In the genomic region with DNA sequence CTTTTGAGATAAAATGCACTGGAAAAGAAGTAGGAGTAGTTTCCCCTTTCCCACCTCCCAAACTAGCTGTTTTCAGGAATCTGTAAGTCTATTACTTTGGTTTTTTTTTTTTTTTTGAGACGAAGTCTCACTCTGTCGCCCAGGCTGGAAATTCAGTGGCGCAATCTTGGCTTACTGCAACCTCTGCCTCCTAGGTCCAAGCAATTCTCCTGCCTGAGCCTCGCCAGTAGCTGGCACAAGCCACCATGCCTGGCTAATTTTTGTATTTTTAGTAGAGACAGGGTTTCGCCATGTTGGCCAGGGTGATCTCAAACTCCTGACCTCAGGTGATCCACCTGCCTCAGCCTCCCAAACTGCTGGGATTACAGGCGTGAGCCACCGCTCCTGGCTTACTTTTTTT, we compare ENCODE assay signal across 11 cellular contexts. TPM values are rescaled to one million over a fixed set of nuclear protein-coding genes. Genes with fewer than 3 reads are reported as not detected.
DNase-seq lines count a peak whose midpoint lies in the region; ATAC-seq and TF ChIP-seq lines count a peak whose summit lies in the region.
"Not testable (repeated sequence)": the region's sequence is repeated elsewhere in the genome, so short reads cannot be mapped to it uniquely, and the experiment has no call there.
"Had no signal": no experiment of that assay in that cellular context is flagged by ENCODE, and none has a peak within 500 bp of the region (broad histone marks: within the 10 kb centered on the region; RNA-seq: fewer than 3 reads in every experiment).

No MANE protein-coding gene starts in this region.

- ATAC-seq in left lobe of liver, result peak; percentile 73
- ATAC-seq in right lobe of liver, result peak; percentile 41 to 78 (median 66)

- H3K36me3 Mint-ChIP-seq in nephron progenitor cell (ENCODE audit: low read depth), result peaks cover 68% of the 10 kb centered on the region

- H3K9me3 Mint-ChIP-seq in nephron progenitor cell, result not testable (repeated sequence)

- intact Hi-C loops in right lobe of liver (cut with DNase I), result not testable (repeated sequence)

- H3K27me3 Mint-ChIP-seq in nephron progenitor cell (ENCODE audit: low read depth, poor library complexity), result not testable (repeated sequence)

- H3K36me3 ChIP-seq in adipocyte (ENCODE audit: control insufficient read depth, insufficient read depth, low read length, severe bottlenecking) (peaks cover 64% of the 10 kb centered on the region), liver (ENCODE audit: control insufficient read depth in 4 of 4, insufficient read depth in 3 of 4, low read depth in 1 of 4, low read length in 3 of 4) (peaks cover 10 to 65% (median 38%) of the 10 kb centered on the region in 4 donors), right lobe of liver (peaks cover 0 to 48% (median 15%) of the 10 kb centered on the region in 4 donors), subcutaneous abdominal adipose tissue (ENCODE audit: control insufficient read depth in 5 of 5, insufficient read depth in 5 of 5, low read length in 5 of 5) (peaks cover 21 to 75% (median 56%) of the 10 kb centered on the region in 5 donors)

- not testable (repeated sequence) for DNase-seq in adipocyte (ENCODE audit: low read depth); nephron progenitor cell
- peak; percentile 55 for DNase-seq in fibroblast of gingiva (ENCODE audit: low read depth)
- DNase-seq in left lobe of liver (ENCODE audit: low spot score), result peak; percentile 83
- peak; percentile 34 to 85 (median 69) for DNase-seq in right lobe of liver

- not testable (repeated sequence) for TF ChIP-seq CTCF in liver (IDR thresholded peaks at IDR 0.05; ENCODE audit: low read depth, low read length, missing input control); right lobe of liver (IDR thresholded peaks at IDR 0.05); nephron progenitor cell (IDR thresholded peaks at IDR 0.05)

- H3K4me1 ChIP-seq in adipocyte (ENCODE audit: control insufficient read depth, insufficient read depth, low read length), result peaks cover 13% of the 10 kb centered on the region
- not testable (repeated sequence) for H3K4me1 ChIP-seq in liver (ENCODE audit: control insufficient read depth in 4 of 4, insufficient read depth in 4 of 4, low read length in 3 of 4); right lobe of liver
- peaks cover 0 to 24% (median 5%) of the 10 kb centered on the region in 5 donors for H3K4me1 ChIP-seq in subcutaneous abdominal adipose tissue (ENCODE audit: control insufficient read depth in 5 of 5, insufficient read depth in 5 of 5, low read length in 5 of 5)

- TF ChIP-seq POLR2A in right lobe of liver (IDR thresholded peaks at IDR 0.05), result not testable (repeated sequence)

- not testable (repeated sequence) for H3K4me3 ChIP-seq in adipocyte (ENCODE audit: low read length); liver (ENCODE audit: low read depth in 1 of 3, low read length in 3 of 3); right lobe of liver; subcutaneous abdominal adipose tissue (ENCODE audit: low read depth in 1 of 5, low read length in 5 of 5)

- WGBS in liver, result 64% methylated on average over 7 of the region's 7 CpGs
- 51% methylated on average over 7 of the region's 7 CpGs for WGBS in right lobe of liver (ENCODE audit: insufficient coverage, low coverage, low lambda C conversion rate, missing lambda C conversion rate)

- H3K9ac ChIP-seq in adipocyte (ENCODE audit: low read length), result peak overlapping the region; percentile 28
- not testable (repeated sequence) for H3K9ac ChIP-seq in liver (ENCODE audit: low read depth in 1 of 2, low read length in 2 of 2); subcutaneous abdominal adipose tissue (ENCODE audit: low read length in 5 of 5)

- H3K4me1 Mint-ChIP-seq in nephron progenitor cell, result not testable (repeated sequence)

- not testable (repeated sequence) for H3K4me3 Mint-ChIP-seq in nephron progenitor cell

- TF ChIP-seq RAD21 in liver (IDR thresholded peaks at IDR 0.05), result not testable (repeated sequence)

- peak overlapping the region; percentile 48 for H3K27ac Mint-ChIP-seq in nephron progenitor cell

- H3K27me3 ChIP-seq in adipocyte (replicated peaks; ENCODE audit: control insufficient read depth, insufficient read depth, low read length); liver (ENCODE audit: control insufficient read depth in 4 of 4, insufficient read depth in 4 of 4, low read length in 3 of 4); right lobe of liver; subcutaneous abdominal adipose tissue (ENCODE audit: control insufficient read depth in 5 of 5, insufficient read depth in 4 of 5, low read length in 5 of 5): not testable (repeated sequence)

- not testable (repeated sequence) for H3K9me3 ChIP-seq in adipocyte (ENCODE audit: control insufficient read depth, low read length); liver (ENCODE audit: control insufficient read depth in 4 of 4, low read length in 3 of 4); right lobe of liver; subcutaneous abdominal adipose tissue (ENCODE audit: control insufficient read depth in 5 of 5, low read length in 5 of 5)

- H3K27ac ChIP-seq in liver (ENCODE audit: low read depth in 1 of 2, low read length in 2 of 2), result not testable (repeated sequence)
- peak overlapping the region in 1 of 3 donors; percentile 4 for H3K27ac ChIP-seq in right lobe of liver
- H3K27ac ChIP-seq in subcutaneous abdominal adipose tissue (ENCODE audit: low read depth, low read length), result peak overlapping the region; percentile 67

TF ChIP-seq in liver, 16 proteins besides CTCF, POLR2A, EP300 and RAD21:
- TF ChIP-seq RXRA (IDR thresholded peaks at IDR 0.05) (peak in 1 of 2 donors; percentile 43), HNF4A (conservative IDR thresholded peaks at IDR 0.05) (peak; percentile 19 to 51)

RNA-seq across cellular contexts. Expression of gene GEMIN5, which starts 32.4 kb away (rescaled TPM):
- total RNA-seq in left lobe of liver (7.1 TPM), liver (10 to 100 TPM in 1 of 2 donors, 1 to 10 TPM in 1; 8.7 to 10.3 TPM), right lobe of liver (10 to 100 TPM in 1 of 6 experiments, 1 to 10 TPM in 5; 5.7 to 11.3 (median 7.5) TPM)
- 1 to 10 TPM; 3.0 to 3.6 TPM for polyA plus RNA-seq in liver

RNA-seq across cellular contexts. Expression of gene MRPL22, which starts 35.3 kb away (rescaled TPM):
- total RNA-seq in left lobe of liver (23.0 TPM), liver (10 to 100 TPM; 12.5 to 14.7 TPM), right lobe of liver (10 to 100 TPM; 22.0 to 30.9 (median 26.4) TPM)
- 10 to 100 TPM; 27.1 to 57.3 TPM for polyA plus RNA-seq in liver

RNA-seq across cellular contexts. Expression of gene CNOT8, which starts 47.2 kb away (rescaled TPM):
- 18.0 TPM for total RNA-seq in left lobe of liver
- total RNA-seq in liver, result 10 to 100 TPM; 28.9 to 38.9 TPM
- polyA plus RNA-seq in liver, result 10 to 100 TPM; 12.6 to 12.7 TPM
- 10 to 100 TPM; 12.4 to 19.6 (median 16.5) TPM for total RNA-seq in right lobe of liver

RNA-seq across cellular contexts. Expression of gene FAXDC2, which starts 55.2 kb away (rescaled TPM):
- 83.6 TPM for total RNA-seq in left lobe of liver
- total RNA-seq in liver, result 100 to 1,000 TPM in 1 of 2 donors, 10 to 100 TPM in 1; 73.0 to 110 TPM
- 10 to 100 TPM; 27.5 to 56.1 TPM for polyA plus RNA-seq in liver
- 10 to 100 TPM; 27.3 to 98.1 (median 53.2) TPM for total RNA-seq in right lobe of liver
- total RNA-seq: A673; B cell; Calu3; CD4-positive, alpha-beta T cell had no signal
